Comparison of ENCODE assay signal across 1 cellular context in the genomic region with DNA sequence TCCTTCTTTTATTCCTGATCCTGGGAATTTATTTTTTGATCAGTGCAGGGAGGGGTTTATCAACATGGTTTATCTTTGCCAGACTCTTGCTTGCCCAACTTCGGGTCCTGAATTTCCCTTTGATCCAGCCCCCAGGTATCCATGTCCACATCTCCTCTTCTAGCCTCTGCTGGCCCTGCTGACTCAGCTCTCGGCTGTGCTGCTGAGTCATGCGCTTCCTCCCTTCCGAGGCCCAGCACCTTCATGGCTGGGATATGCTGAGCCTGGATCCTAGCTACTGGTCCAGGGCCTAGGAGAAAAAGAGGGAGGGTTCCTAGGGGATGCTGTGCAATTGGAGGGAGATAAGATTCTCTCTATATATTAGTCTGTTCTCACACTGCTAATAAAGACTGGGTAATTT.
TF ChIP-seq lines count a peak whose summit lies in the region.

No MANE protein-coding gene starts in this region.

TF ChIP-seq in HepG2, 621 proteins besides CTCF, POLR2A, EP300 and RAD21 (continued from another document):
- TF ChIP-seq E2F5 (CRISPR knock-in tag; conservative IDR thresholded peaks at IDR 0.05) = no peak
- TF ChIP-seq, protein P1, sequence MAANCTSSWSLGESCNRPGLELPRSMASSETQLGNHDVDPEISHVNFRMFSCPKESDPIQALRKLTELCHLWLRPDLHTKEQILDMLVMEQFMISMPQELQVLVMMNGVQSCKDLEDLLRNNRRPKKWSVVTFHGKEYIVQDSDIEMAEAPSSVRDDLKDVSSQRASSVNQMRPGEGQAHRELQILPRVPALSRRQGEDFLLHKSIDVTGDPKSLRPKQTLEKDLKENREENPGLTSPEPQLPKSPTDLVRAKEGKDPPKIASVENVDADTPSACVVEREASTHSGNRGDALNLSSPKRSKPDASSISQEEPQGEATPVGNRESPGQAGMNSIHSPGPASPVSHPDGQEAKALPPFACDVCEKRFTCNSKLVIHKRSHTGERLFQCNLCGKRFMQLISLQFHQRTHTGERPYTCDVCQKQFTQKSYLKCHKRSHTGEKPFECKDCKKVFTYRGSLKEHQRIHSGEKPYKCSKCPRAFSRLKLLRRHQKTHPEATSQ (CRISPR knock-in tag; IDR thresholded peaks at IDR 0.05; ENCODE audit: borderline replicate concordance) = no peak
- no peak for TF ChIP-seq ZNF598 (CRISPR knock-in tag; IDR thresholded peaks at IDR 0.05; ENCODE audit: borderline replicate concordance)
- TF ChIP-seq, protein P2, sequence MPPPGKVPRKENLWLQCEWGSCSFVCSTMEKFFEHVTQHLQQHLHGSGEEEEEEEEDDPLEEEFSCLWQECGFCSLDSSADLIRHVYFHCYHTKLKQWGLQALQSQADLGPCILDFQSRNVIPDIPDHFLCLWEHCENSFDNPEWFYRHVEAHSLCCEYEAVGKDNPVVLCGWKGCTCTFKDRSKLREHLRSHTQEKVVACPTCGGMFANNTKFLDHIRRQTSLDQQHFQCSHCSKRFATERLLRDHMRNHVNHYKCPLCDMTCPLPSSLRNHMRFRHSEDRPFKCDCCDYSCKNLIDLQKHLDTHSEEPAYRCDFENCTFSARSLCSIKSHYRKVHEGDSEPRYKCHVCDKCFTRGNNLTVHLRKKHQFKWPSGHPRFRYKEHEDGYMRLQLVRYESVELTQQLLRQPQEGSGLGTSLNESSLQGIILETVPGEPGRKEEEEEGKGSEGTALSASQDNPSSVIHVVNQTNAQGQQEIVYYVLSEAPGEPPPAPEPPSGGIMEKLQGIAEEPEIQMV (CRISPR knock-in tag; IDR thresholded peaks at IDR 0.05; ENCODE audit: low read depth) = no peak
- TF ChIP-seq GRHL1 (CRISPR knock-in tag; conservative IDR thresholded peaks at IDR 0.05) = no peak
- TF ChIP-seq ZNF574 (CRISPR knock-in tag; IDR thresholded peaks at IDR 0.05) = no peak
- TF ChIP-seq THAP9 (CRISPR knock-in tag; IDR thresholded peaks at IDR 0.05; ENCODE audit: borderline replicate concordance) = no peak
- no peak for TF ChIP-seq ATF7-NPFF (CRISPR knock-in tag; IDR thresholded peaks at IDR 0.05; ENCODE audit: low read depth)
- no peak for TF ChIP-seq ZNF83 (CRISPR knock-in tag; IDR thresholded peaks at IDR 0.05; ENCODE audit: borderline replicate concordance)
- TF ChIP-seq, protein P3, sequence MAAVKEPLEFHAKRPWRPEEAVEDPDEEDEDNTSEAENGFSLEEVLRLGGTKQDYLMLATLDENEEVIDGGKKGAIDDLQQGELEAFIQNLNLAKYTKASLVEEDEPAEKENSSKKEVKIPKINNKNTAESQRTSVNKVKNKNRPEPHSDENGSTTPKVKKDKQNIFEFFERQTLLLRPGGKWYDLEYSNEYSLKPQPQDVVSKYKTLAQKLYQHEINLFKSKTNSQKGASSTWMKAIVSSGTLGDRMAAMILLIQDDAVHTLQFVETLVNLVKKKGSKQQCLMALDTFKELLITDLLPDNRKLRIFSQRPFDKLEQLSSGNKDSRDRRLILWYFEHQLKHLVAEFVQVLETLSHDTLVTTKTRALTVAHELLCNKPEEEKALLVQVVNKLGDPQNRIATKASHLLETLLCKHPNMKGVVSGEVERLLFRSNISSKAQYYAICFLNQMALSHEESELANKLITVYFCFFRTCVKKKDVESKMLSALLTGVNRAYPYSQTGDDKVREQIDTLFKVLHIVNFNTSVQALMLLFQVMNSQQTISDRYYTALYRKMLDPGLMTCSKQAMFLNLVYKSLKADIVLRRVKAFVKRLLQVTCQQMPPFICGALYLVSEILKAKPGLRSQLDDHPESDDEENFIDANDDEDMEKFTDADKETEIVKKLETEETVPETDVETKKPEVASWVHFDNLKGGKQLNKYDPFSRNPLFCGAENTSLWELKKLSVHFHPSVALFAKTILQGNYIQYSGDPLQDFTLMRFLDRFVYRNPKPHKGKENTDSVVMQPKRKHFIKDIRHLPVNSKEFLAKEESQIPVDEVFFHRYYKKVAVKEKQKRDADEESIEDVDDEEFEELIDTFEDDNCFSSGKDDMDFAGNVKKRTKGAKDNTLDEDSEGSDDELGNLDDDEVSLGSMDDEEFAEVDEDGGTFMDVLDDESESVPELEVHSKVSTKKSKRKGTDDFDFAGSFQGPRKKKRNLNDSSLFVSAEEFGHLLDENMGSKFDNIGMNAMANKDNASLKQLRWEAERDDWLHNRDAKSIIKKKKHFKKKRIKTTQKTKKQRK (IDR thresholded peaks at IDR 0.05; ENCODE audit: low read length) = no peak
- TF ChIP-seq MAFK (conservative IDR thresholded peaks at IDR 0.05 in 1 of 2, IDR thresholded peaks at IDR 0.05 in 1 of 2; ENCODE audit: low read length in 2 of 2) = peak; percentile 77 to 88
- no peak for TF ChIP-seq HNRNPLL (IDR thresholded peaks at IDR 0.05; ENCODE audit: low read depth, low read length, poor library complexity, severe bottlenecking)
- TF ChIP-seq ZNF136 (CRISPR knock-in tag; IDR thresholded peaks at IDR 0.05; ENCODE audit: low read depth) = no peak
- peak; percentile 23; the same call in 1 of the 2 replicates for TF ChIP-seq NFE2L2 (IDR thresholded peaks at IDR 0.05; ENCODE audit: low read length)
- TF ChIP-seq KMT2A (CRISPR knock-in tag; IDR thresholded peaks at IDR 0.05) = no peak
- no peak for TF ChIP-seq ZNF34 (CRISPR knock-in tag; IDR thresholded peaks at IDR 0.05; ENCODE audit: borderline replicate concordance)
- no peak for TF ChIP-seq FOXK1 (CRISPR knock-in tag; IDR thresholded peaks at IDR 0.05; ENCODE audit: borderline replicate concordance, low read depth)
- TF ChIP-seq MXD4 (CRISPR knock-in tag; IDR thresholded peaks at IDR 0.05) = no peak
- TF ChIP-seq, protein P4, sequence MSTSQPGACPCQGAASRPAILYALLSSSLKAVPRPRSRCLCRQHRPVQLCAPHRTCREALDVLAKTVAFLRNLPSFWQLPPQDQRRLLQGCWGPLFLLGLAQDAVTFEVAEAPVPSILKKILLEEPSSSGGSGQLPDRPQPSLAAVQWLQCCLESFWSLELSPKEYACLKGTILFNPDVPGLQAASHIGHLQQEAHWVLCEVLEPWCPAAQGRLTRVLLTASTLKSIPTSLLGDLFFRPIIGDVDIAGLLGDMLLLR (CRISPR knock-in tag; IDR thresholded peaks at IDR 0.05) = no peak
- TF ChIP-seq, protein P5, sequence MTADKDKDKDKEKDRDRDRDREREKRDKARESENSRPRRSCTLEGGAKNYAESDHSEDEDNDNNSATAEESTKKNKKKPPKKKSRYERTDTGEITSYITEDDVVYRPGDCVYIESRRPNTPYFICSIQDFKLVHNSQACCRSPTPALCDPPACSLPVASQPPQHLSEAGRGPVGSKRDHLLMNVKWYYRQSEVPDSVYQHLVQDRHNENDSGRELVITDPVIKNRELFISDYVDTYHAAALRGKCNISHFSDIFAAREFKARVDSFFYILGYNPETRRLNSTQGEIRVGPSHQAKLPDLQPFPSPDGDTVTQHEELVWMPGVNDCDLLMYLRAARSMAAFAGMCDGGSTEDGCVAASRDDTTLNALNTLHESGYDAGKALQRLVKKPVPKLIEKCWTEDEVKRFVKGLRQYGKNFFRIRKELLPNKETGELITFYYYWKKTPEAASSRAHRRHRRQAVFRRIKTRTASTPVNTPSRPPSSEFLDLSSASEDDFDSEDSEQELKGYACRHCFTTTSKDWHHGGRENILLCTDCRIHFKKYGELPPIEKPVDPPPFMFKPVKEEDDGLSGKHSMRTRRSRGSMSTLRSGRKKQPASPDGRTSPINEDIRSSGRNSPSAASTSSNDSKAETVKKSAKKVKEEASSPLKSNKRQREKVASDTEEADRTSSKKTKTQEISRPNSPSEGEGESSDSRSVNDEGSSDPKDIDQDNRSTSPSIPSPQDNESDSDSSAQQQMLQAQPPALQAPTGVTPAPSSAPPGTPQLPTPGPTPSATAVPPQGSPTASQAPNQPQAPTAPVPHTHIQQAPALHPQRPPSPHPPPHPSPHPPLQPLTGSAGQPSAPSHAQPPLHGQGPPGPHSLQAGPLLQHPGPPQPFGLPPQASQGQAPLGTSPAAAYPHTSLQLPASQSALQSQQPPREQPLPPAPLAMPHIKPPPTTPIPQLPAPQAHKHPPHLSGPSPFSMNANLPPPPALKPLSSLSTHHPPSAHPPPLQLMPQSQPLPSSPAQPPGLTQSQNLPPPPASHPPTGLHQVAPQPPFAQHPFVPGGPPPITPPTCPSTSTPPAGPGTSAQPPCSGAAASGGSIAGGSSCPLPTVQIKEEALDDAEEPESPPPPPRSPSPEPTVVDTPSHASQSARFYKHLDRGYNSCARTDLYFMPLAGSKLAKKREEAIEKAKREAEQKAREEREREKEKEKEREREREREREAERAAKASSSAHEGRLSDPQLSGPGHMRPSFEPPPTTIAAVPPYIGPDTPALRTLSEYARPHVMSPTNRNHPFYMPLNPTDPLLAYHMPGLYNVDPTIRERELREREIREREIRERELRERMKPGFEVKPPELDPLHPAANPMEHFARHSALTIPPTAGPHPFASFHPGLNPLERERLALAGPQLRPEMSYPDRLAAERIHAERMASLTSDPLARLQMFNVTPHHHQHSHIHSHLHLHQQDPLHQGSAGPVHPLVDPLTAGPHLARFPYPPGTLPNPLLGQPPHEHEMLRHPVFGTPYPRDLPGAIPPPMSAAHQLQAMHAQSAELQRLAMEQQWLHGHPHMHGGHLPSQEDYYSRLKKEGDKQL (CRISPR knock-in tag; IDR thresholded peaks at IDR 0.05; ENCODE audit: low read depth) = no peak
- peak; percentile 18; the same call in 1 of the 2 replicates for TF ChIP-seq NFE2 (CRISPR knock-in tag; IDR thresholded peaks at IDR 0.05)
- no peak for TF ChIP-seq ZBTB8A (CRISPR knock-in tag; IDR thresholded peaks at IDR 0.05; ENCODE audit: borderline replicate concordance, low read depth)
- TF ChIP-seq FLYWCH1 (CRISPR knock-in tag; IDR thresholded peaks at IDR 0.05) = no peak
- TF ChIP-seq ZNF33B (CRISPR knock-in tag; IDR thresholded peaks at IDR 0.05) = no peak
- no peak for TF ChIP-seq BCL6 (CRISPR knock-in tag; IDR thresholded peaks at IDR 0.05)
- no peak for TF ChIP-seq FOXK2 (IDR thresholded peaks at IDR 0.05)
- TF ChIP-seq ZBTB42 (CRISPR knock-in tag; IDR thresholded peaks at IDR 0.05) = no peak
